25 cellular contexts compared by ENCODE assay signal in genomic region chr12:130568041-130568440, GRCh38.
"Had no signal": no experiment of that assay in that cellular context is flagged by ENCODE, and none has a peak within 500 bp of the region (broad histone marks: within the 10 kb centered on the region; RNA-seq: fewer than 3 reads in every experiment).

No MANE protein-coding gene starts in this region.

- H3K27ac ChIP-seq: neural progenitor cell, ovary, parathyroid adenoma, psoas muscle, right lobe of liver, sigmoid colon, stomach, thoracic aorta, thyroid gland, tibial nerve, upper lobe of left lung, vagina had no signal

- H3K4me3 ChIP-seq: neural progenitor cell, ovary, psoas muscle, right lobe of liver, sigmoid colon, stomach, thoracic aorta, thyroid gland, tibial nerve, upper lobe of left lung, vagina had no signal

- ATAC-seq: natural killer cell; psoas muscle; right cardiac atrium; right lobe of liver; stimulated activated effector memory CD8-positive, alpha-beta T cell treated with anti-CD3 and anti-CD28 coated beads, Interleukin-12 subunit alpha, Interleukin-12 subunit beta, amount 100 ng/mL, for 72 hours; stimulated activated naive B cell treated with anti-CD40 and anti-IgM and Interleukin-4, amounts not matched to agents 10 μg/mL and 1 μg/mL and 100 μg/mL, for 72 hours had no signal

- H2AFZ ChIP-seq: neural progenitor cell, parathyroid adenoma had no signal

- H3K36me3 ChIP-seq: neural progenitor cell, ovary, right lobe of liver, sigmoid colon, stomach, thoracic aorta, thyroid gland, tibial nerve, upper lobe of left lung, vagina had no signal

- H3K4me2 ChIP-seq: neural progenitor cell had no signal

- H3K9me3 ChIP-seq: ovary, right lobe of liver, thyroid gland, vagina had no signal

- H3K27me3 ChIP-seq: neural progenitor cell, ovary, right lobe of liver, sigmoid colon, thyroid gland, tibial nerve, upper lobe of left lung, vagina had no signal

- H3K9ac ChIP-seq: neural progenitor cell, parathyroid adenoma had no signal

- FAIRE-seq: small intestine, urothelium cell line had no signal

- H3K4me1 ChIP-seq: neural progenitor cell, psoas muscle, right lobe of liver, sigmoid colon, stomach, tibial nerve, upper lobe of left lung, vagina had no signal

- DNase-seq: natural killer cell; ovary; posterior cingulate gyrus; psoas muscle; right cardiac atrium; right lobe of liver; sigmoid colon; small intestine; stimulated activated CD4-positive, alpha-beta T cell treated with anti-CD3 and anti-CD28 coated beads, Interleukin-15, amount 100 ng/mL, for 24 hours; stimulated activated CD4-positive, alpha-beta T cell treated with anti-CD3 and anti-CD28 coated beads, Interleukin-2, amount 100 ng/mL, for 24 hours; stimulated activated CD4-positive, alpha-beta T cell treated with anti-CD3 and anti-CD28 coated beads, Interleukin-2, amount 100 ng/mL, for 48 hours; stimulated activated CD4-positive, alpha-beta T cell treated with anti-CD3 and anti-CD28 coated beads, Interleukin-4, amount 100 ng/mL, for 24 hours; stimulated activated naive B cell treated with anti-CD40 and anti-IgM and Interleukin-4, amounts not matched to agents 10 μg/mL and 1 μg/mL and 100 μg/mL, for 72 hours; stimulated activated naive CD4-positive, alpha-beta T cell treated with Interleukin-2 at 50 U/mL for 16 hours; stomach; thyroid gland; trophoblast cell; upper lobe of left lung had no signal
